ENCODE assay signal across 15 cellular contexts in genomic region chr21:39461419-39461818, GRCh38. TPM values are rescaled to one million over a fixed set of nuclear protein-coding genes. Genes with fewer than 3 reads are reported as not detected.
DNase-seq lines count a peak whose midpoint lies in the region; ATAC-seq and TF ChIP-seq lines count a peak whose summit lies in the region.
"Had no signal": no experiment of that assay in that cellular context is flagged by ENCODE, and none has a peak within 500 bp of the region (broad histone marks: within the 10 kb centered on the region; RNA-seq: fewer than 3 reads in every experiment).

No MANE protein-coding gene starts in this region.

- no peak overlapping the region for H3K4me3 ChIP-seq in esophagus muscularis mucosa
- no peak overlapping the region for H3K4me3 ChIP-seq in smooth muscle cell
- H3K4me3 ChIP-seq: body of pancreas, testis had no signal

- WGBS in esophagus muscularis mucosa, result 83% methylated on average over 3 of the region's 3 CpGs
- WGBS in smooth muscle cell (ENCODE audit: low lambda C conversion rate), result 98% methylated on average over 3 of the region's 3 CpGs

- no peak overlapping the region for H3K4me2 ChIP-seq in smooth muscle cell

- no peak for TF ChIP-seq EP300 in esophagus muscularis mucosa (IDR thresholded peaks at IDR 0.05)

- no peak for TF ChIP-seq CTCF in esophagus muscularis mucosa (IDR thresholded peaks at IDR 0.05)
- TF ChIP-seq CTCF in smooth muscle cell (IDR thresholded peaks at IDR 0.05; ENCODE audit: borderline replicate concordance, insufficient read depth, poor library complexity, severe bottlenecking), result no peak

- TF ChIP-seq POLR2A in esophagus muscularis mucosa (IDR thresholded peaks at IDR 0.05; ENCODE audit: low read depth), result no peak

- peaks cover 0 to 28% (median 8%) of the 10 kb centered on the region in 4 donors for H3K36me3 ChIP-seq in esophagus muscularis mucosa
- no peaks in the 10 kb centered on the region for H3K36me3 ChIP-seq in smooth muscle cell (ENCODE audit: low read depth)

- H3K9me3 ChIP-seq in esophagus muscularis mucosa (no peaks in the 10 kb centered on the region), smooth muscle cell (replicated peaks; ENCODE audit: low read depth) (no peaks in the 10 kb centered on the region)
- H3K9me3 ChIP-seq: body of pancreas, testis had no signal

- H3K27me3 ChIP-seq in esophagus muscularis mucosa (no peaks in the 10 kb centered on the region), smooth muscle cell (ENCODE audit: low read depth) (no peaks in the 10 kb centered on the region)
- H3K27me3 ChIP-seq: body of pancreas, testis had no signal

- intact Hi-C loops in esophagus muscularis mucosa (cut with DNase I), result no loop called here

- H3K4me1 ChIP-seq in esophagus muscularis mucosa (no peaks in the 10 kb centered on the region), smooth muscle cell (ENCODE audit: low read depth) (no peaks in the 10 kb centered on the region)
- H3K4me1 ChIP-seq: body of pancreas, foreskin keratinocyte, testis had no signal

- no peak overlapping the region for H3K9ac ChIP-seq in smooth muscle cell (ENCODE audit: low read depth)

- no peaks in the 10 kb centered on the region for H3F3A ChIP-seq in smooth muscle cell (ENCODE audit: low read depth)

- no peaks in the 10 kb centered on the region for H3K79me2 ChIP-seq in smooth muscle cell (ENCODE audit: low read depth)

- H3K27ac ChIP-seq in esophagus muscularis mucosa (replicated peaks in 1 of 4) (no peak overlapping the region), caudate nucleus (ENCODE audit: low read depth, low read length) (no peak overlapping the region), smooth muscle cell (ENCODE audit: low read depth) (no peak overlapping the region)
- H3K27ac ChIP-seq: body of pancreas, foreskin keratinocyte, testis had no signal

- ATAC-seq in GM18861 (IDR thresholded peaks at IDR 0.05; ENCODE audit: unreplicated experiment) (peak; percentile 83), GM21526 (IDR thresholded peaks at IDR 0.05; ENCODE audit: low FRiP score, unreplicated experiment) (peak; percentile 81), HG03354 (IDR thresholded peaks at IDR 0.05; ENCODE audit: poor library complexity, severe bottlenecking, unreplicated experiment) (peak; percentile 93)
- ATAC-seq: body of pancreas; foreskin keratinocyte; naive thymus-derived CD8-positive, alpha-beta T cell had no signal

- no peak overlapping the region for H2AFZ ChIP-seq in smooth muscle cell (ENCODE audit: low read depth)

- DNase-seq in esophagus muscularis mucosa (ENCODE audit: extremely low spot score) (peak; percentile 39), HuH-7 (ENCODE audit: low spot score) (no peak), caudate nucleus (lab: John Stamatoyannopoulos, UW) (no peak), smooth muscle cell (lab: John Stamatoyannopoulos, UW; ENCODE audit: unreplicated experiment) (no peak)
- DNase-seq: activated CD4-positive, CD25-positive, alpha-beta regulatory T cell; body of pancreas; effector CD4-positive, alpha-beta T cell; foreskin keratinocyte; naive thymus-derived CD8-positive, alpha-beta T cell; NCI-H146; NCI-H82; testis had no signal

- no peaks in the 10 kb centered on the region for H4K20me1 ChIP-seq in smooth muscle cell (ENCODE audit: low read depth)

RNA-seq across cellular contexts. Expression of gene SH3BGR, which starts 9.6 kb away (rescaled TPM):
- total RNA-seq in esophagus muscularis mucosa (10 to 100 TPM in 3 of 4 donors, 1 to 10 TPM in 1; 9.7 to 33.9 (median 24.1) TPM), smooth muscle cell (4.9 and 7.7 TPM in 2 replicates)
- 11.1 and 12.5 TPM in 2 replicates for polyA plus RNA-seq in smooth muscle cell

RNA-seq across cellular contexts. Expression of gene LCA5L, which starts 15.8 kb away (rescaled TPM):
- total RNA-seq in esophagus muscularis mucosa, result 1 to 10 TPM in 3 of 4 donors, under 1 TPM in 1; 0.83 to 2.8 (median 2.2) TPM
- total RNA-seq in smooth muscle cell, result 1.2 and 2.2 TPM in 2 replicates
- polyA plus RNA-seq in smooth muscle cell, result 2.4 and 2.6 TPM in 2 replicates
